In the genomic region with DNA sequence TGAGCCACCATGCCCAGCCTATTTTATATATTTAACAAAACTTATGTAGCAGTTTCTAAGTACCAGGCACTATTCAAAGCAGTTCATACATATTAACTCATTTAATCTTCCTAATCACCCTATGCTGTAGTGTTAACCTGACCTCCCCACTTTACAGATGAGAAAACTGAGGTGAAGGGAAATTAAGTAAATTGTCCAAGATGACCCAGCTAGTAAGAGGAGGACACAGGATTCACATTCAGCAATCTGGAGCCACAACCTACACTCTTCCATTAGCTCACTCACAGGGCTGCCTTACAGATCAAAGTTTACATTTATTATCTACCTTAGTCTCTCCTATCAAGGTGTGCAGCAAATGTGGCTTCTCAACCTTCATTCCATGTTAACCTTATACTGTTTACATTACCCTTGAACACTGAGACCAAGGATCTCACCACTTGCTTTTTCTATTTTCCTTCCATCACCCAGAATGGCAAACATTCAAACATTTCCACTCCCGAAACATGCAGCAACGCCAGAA, we compare ENCODE assay signal across 22 cellular contexts. TPM values are rescaled to one million over a fixed set of nuclear protein-coding genes. Genes with fewer than 3 reads are reported as not detected.
DNase-seq lines count a peak whose midpoint lies in the region; ATAC-seq, FAIRE-seq and TF ChIP-seq lines count a peak whose summit lies in the region.
"Had no signal": no experiment of that assay in that cellular context is flagged by ENCODE, and none has a peak within 500 bp of the region (broad histone marks: within the 10 kb centered on the region; RNA-seq: fewer than 3 reads in every experiment).

No MANE protein-coding gene starts in this region.

- BruUV-seq in Calu3 (replicated peaks; lab: Mats Ljungman, UMichigan) = no TSS peak

- no peaks in the 10 kb centered on the region for H3K27me3 ChIP-seq in body of pancreas
- no peaks in the 10 kb centered on the region for H3K27me3 ChIP-seq in psoas muscle (ENCODE audit: insufficient read depth in 3 of 3, low read length in 2 of 3)
- H3K27me3 ChIP-seq: brain microvascular endothelial cell, colonic mucosa had no signal

- peak; percentile 14 for FAIRE-seq in GM19239 (lab: Jason Lieb, UNC)
- FAIRE-seq: D721Med had no signal

- H3K4me3 Mint-ChIP-seq in activated CD4-positive, alpha-beta T cell treated with anti-CD3 and anti-CD28 coated beads for 36 hours = no peak overlapping the region
- no peak overlapping the region for H3K4me3 Mint-ChIP-seq in Calu3 (ENCODE audit: low read depth, unreplicated experiment)
- H3K4me3 Mint-ChIP-seq: WTC11 had no signal

- no peaks in the 10 kb centered on the region for H3K9me3 ChIP-seq in body of pancreas
- no peaks in the 10 kb centered on the region for H3K9me3 ChIP-seq in psoas muscle
- H3K9me3 ChIP-seq: colonic mucosa had no signal

- H3K36me3 Mint-ChIP-seq in activated CD4-positive, alpha-beta T cell treated with anti-CD3 and anti-CD28 coated beads for 36 hours (ENCODE audit: low read depth) = peaks cover 6% of the 10 kb centered on the region
- H3K36me3 Mint-ChIP-seq in Calu3 (ENCODE audit: insufficient read depth, unreplicated experiment) = no peaks in the 10 kb centered on the region
- H3K36me3 Mint-ChIP-seq: IgD-negative memory B cell, WTC11 had no signal

- H3K9me3 Mint-ChIP-seq in activated CD4-positive, alpha-beta T cell treated with anti-CD3 and anti-CD28 coated beads for 36 hours (ENCODE audit: low read depth) = peaks cover 6% of the 10 kb centered on the region
- no peaks in the 10 kb centered on the region for H3K9me3 Mint-ChIP-seq in Calu3 (ENCODE audit: low read depth, unreplicated experiment)
- H3K9me3 Mint-ChIP-seq: IgD-negative memory B cell, WTC11 had no signal

- CTCF ChIA-PET in activated CD4-positive, alpha-beta T cell treated with anti-CD3 and anti-CD28 coated beads for 36 hours (lab: Charles Lee) = no interaction called here
- CTCF ChIA-PET in Calu3 (lab: Charles Lee) = no interaction called here

- no peak for ATAC-seq in activated CD4-positive, alpha-beta T cell treated with anti-CD3 and anti-CD28 coated beads for 36 hours
- ATAC-seq in body of pancreas (no peak), psoas muscle (no peak), HG03280 (IDR thresholded peaks at IDR 0.05; ENCODE audit: unreplicated experiment) (no peak)
- ATAC-seq: left cardiac atrium, WTC11 had no signal

- H3K27ac ChIP-seq in body of pancreas = peak overlapping the region; percentile 14 to 47 (median 28)
- peak overlapping the region; percentile 64 for H3K27ac ChIP-seq in psoas muscle
- H3K27ac ChIP-seq: brain microvascular endothelial cell, colonic mucosa, HL-60, PC-9 had no signal

- H3K27me3 Mint-ChIP-seq in activated CD4-positive, alpha-beta T cell treated with anti-CD3 and anti-CD28 coated beads for 36 hours = no peaks in the 10 kb centered on the region
- H3K27me3 Mint-ChIP-seq in Calu3 (ENCODE audit: unreplicated experiment) = no peaks in the 10 kb centered on the region
- H3K27me3 Mint-ChIP-seq: IgD-negative memory B cell had no signal

- H3K4me1 ChIP-seq in body of pancreas (peaks cover 33% of the 10 kb centered on the region), psoas muscle (peaks cover 44% of the 10 kb centered on the region)

- 10 to 28% methylated on average over 2 of the region's 2 CpGs for WGBS in body of pancreas, 2 donors
- WGBS in psoas muscle, 3 donors = 22 to 44% (median 33%) methylated on average over 2 of the region's 2 CpGs

- no peak for DNase-seq in activated CD4-positive, alpha-beta T cell treated with anti-CD3 and anti-CD28 coated beads for 36 hours
- no peak for DNase-seq in activated CD4-positive, alpha-beta T cell treated with anti-CD3 and anti-CD28 coated beads, Interleukin-2, amount 50 U/mL, for 4 hours
- DNase-seq in GM19239 (ENCODE audit: insufficient read length, low spot score) (no peak), body of pancreas (no peak), psoas muscle (no peak), Calu3 (no peak), NCI-H1105 (lab: John Stamatoyannopoulos, UW) (no peak)
- DNase-seq: 8988T; AML-193; brain microvascular endothelial cell; colonic mucosa; left cardiac atrium; NCI-H1694 treated with DMSO at 0.1 percent for 48 hours; NCI-H345; PC-9; stimulated activated CD4-positive, alpha-beta T cell treated with anti-CD3 and anti-CD28 coated beads, Interleukin-4, amount 100 ng/mL, for 4 hours; trophoblast cell had no signal

- POLR2A ChIA-PET in activated CD4-positive, alpha-beta T cell treated with anti-CD3 and anti-CD28 coated beads for 36 hours (lab: Charles Lee) = no interaction called here

- TF ChIP-seq POLR2A in body of pancreas (IDR thresholded peaks at IDR 0.05) = no peak

- H3K27ac Mint-ChIP-seq in activated CD4-positive, alpha-beta T cell treated with anti-CD3 and anti-CD28 coated beads for 36 hours = peak overlapping the region; percentile 29
- H3K27ac Mint-ChIP-seq in Calu3 (ENCODE audit: unreplicated experiment) = no peak overlapping the region
- H3K27ac Mint-ChIP-seq: IgD-negative memory B cell, WTC11 had no signal

- H3K4me1 Mint-ChIP-seq in activated CD4-positive, alpha-beta T cell treated with anti-CD3 and anti-CD28 coated beads for 36 hours = peaks cover 66% of the 10 kb centered on the region
- peaks cover 39% of the 10 kb centered on the region for H3K4me1 Mint-ChIP-seq in Calu3 (ENCODE audit: low read depth, unreplicated experiment)

- intact Hi-C loops in activated CD4-positive, alpha-beta T cell treated with anti-CD3 and anti-CD28 coated beads for 36 hours (cut with DNase I, micrococcal nuclease) = loop anchor here (10.0 kb wide), 3 partner anchors 229 to 379 kb away; no protein-coding TSS in a partner anchor
- intact Hi-C loops in body of pancreas (cut with DNase I) (no loop called here), psoas muscle (cut with DNase I) (no loop called here), Calu3 (cut with micrococcal nuclease; ENCODE audit: unreplicated experiment) (no loop called here)

- TF ChIP-seq CTCF in body of pancreas (IDR thresholded peaks at IDR 0.05) (no peak), psoas muscle (IDR thresholded peaks at IDR 0.05) (no peak), Calu3 (IDR thresholded peaks at IDR 0.05; ENCODE audit: unreplicated experiment) (no peak)

- H3K36me3 ChIP-seq in body of pancreas (replicated peaks in 1 of 2; ENCODE audit: insufficient read depth in 1 of 2, low read depth in 2 of 2) = no peaks in the 10 kb centered on the region
- no peaks in the 10 kb centered on the region for H3K36me3 ChIP-seq in psoas muscle (ENCODE audit: insufficient read depth in 1 of 2, low read depth in 1 of 2)
- H3K36me3 ChIP-seq: brain microvascular endothelial cell, colonic mucosa had no signal

- H3K4me3 ChIP-seq in body of pancreas (no peak overlapping the region), psoas muscle (no peak overlapping the region)
- H3K4me3 ChIP-seq: colonic mucosa, PC-9 had no signal

RNA-seq across cellular contexts. Expression of a gene that starts 24.6 kb away (rescaled TPM):
- total RNA-seq in activated CD4-positive, alpha-beta T cell treated with anti-CD3 and anti-CD28 coated beads for 36 hours = 10 to 100 TPM; 29.4 to 39.6 TPM
- total RNA-seq in body of pancreas = 1 to 10 TPM; 3.4 to 4.0 TPM
- total RNA-seq in psoas muscle = 1 to 10 TPM; 2.1 to 3.4 (median 3.1) TPM
- 1 to 10 TPM in 1 of 3 donors, under 1 TPM in 2; 0.70 to 1.4 (median 0.98) TPM for polyA plus RNA-seq in psoas muscle
- total RNA-seq in Calu3 (2022) = 5.6 and 9.0 TPM in 2 replicates

Comparison
In these comparisons a context has a peak if more than half of its experiments do, and no peak if none do; other contexts are left out.
1. intact Hi-C loops: an anchor here in activated CD4-positive, alpha-beta T cell treated with anti-CD3 and anti-CD28 coated beads for 36 hours (10.0 kb wide); none called in body of pancreas, psoas muscle and Calu3.